In the genomic region with DNA sequence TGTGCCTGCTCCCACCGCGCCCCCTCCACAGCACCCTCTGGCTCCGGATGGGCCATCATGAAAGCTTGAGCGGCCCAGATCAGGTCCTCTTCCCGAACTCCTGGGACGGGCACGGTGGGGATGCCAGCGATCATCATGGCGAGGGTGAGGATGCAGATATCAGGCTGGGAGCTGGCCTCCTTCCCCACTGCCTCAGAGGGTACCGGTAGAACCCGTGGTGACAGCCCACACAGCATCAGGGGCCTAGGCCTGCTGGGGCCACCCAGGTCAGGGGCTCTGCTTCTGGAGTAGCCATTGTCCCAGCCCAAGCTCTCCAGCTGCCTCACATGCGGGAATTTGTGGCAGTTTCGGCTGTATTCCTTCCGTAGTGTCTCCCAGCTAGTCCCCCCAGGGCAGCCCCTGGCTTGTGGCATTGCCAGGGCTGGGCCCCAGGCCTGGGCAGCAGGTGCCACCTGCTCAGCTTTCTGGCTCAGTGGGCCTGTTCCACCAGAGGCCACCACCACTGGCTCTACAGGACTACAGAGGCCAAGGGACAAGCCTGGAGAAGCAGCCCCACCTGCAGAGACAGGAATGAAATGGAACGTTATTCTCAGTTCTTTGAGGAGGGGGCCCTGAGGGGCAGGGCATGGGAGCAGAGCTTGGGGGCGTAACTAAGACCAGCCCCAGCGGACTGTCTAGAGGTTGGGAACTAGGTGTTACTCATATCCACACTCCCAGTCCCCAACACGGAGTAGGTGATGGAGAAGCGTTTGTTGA, we compare ENCODE assay signal across 1 cellular context.
TF ChIP-seq lines count a peak whose summit lies in the region.

No MANE protein-coding gene starts in this region.

TF ChIP-seq in HepG2, 621 proteins besides CTCF, POLR2A, EP300 and RAD21 (continues in another document):
- TF ChIP-seq ZNF501 (CRISPR knock-in tag; IDR thresholded peaks at IDR 0.05) (no peak), EHMT2 (IDR thresholded peaks at IDR 0.05; ENCODE audit: borderline replicate concordance, low read depth, low read length) (no peak), MTA1 (CRISPR knock-in tag; IDR thresholded peaks at IDR 0.05; ENCODE audit: borderline replicate concordance) (peak; percentile 49; the same call in 1 of the 2 replicates), ASH2L (IDR thresholded peaks at IDR 0.05; ENCODE audit: insufficient read length, low read depth, low read length) (no peak), CEBPG (CRISPR knock-in tag; IDR thresholded peaks at IDR 0.05) (no peak), ZNF720 (CRISPR knock-in tag; IDR thresholded peaks at IDR 0.05) (no peak), SMAD1 (CRISPR knock-in tag; IDR thresholded peaks at IDR 0.05; ENCODE audit: borderline replicate concordance, low read depth) (0 out of 2 replicates have a peak, but pooled peaks have one; percentile 19), ZNF879 (CRISPR knock-in tag; IDR thresholded peaks at IDR 0.05) (no peak), ZNF446 (CRISPR knock-in tag; IDR thresholded peaks at IDR 0.05) (no peak), KLF6 (CRISPR knock-in tag; IDR thresholded peaks at IDR 0.05) (no peak), CEBPB (IDR thresholded peaks at IDR 0.05; ENCODE audit: borderline replicate concordance, low read depth, low read length) (no peak), KDM2A (CRISPR knock-in tag; IDR thresholded peaks at IDR 0.05; ENCODE audit: borderline replicate concordance, low read depth) (no peak), HNRNPLL (IDR thresholded peaks at IDR 0.05; ENCODE audit: low read depth, low read length, poor library complexity, severe bottlenecking) (peak; percentile 15), SNAI1 (CRISPR knock-in tag; IDR thresholded peaks at IDR 0.05; ENCODE audit: borderline replicate concordance) (no peak), SPEN (CRISPR knock-in tag; IDR thresholded peaks at IDR 0.05; ENCODE audit: low read depth) (no peak), ZNF263 (CRISPR knock-in tag; IDR thresholded peaks at IDR 0.05) (no peak), ZSCAN25 (CRISPR knock-in tag; IDR thresholded peaks at IDR 0.05) (no peak), ZNF678 (CRISPR knock-in tag; IDR thresholded peaks at IDR 0.05) (no peak), AGO1 (IDR thresholded peaks at IDR 0.05; ENCODE audit: low read depth, low read length, poor library complexity, severe bottlenecking) (peak; percentile 59), SMC3 (IDR thresholded peaks at IDR 0.05; ENCODE audit: low read length) (no peak), PCBP1 (IDR thresholded peaks at IDR 0.05; ENCODE audit: borderline replicate concordance, low read depth, low read length) (0 out of 2 replicates have a peak, but pooled peaks have one; percentile 26), NFKB2 (CRISPR knock-in tag; IDR thresholded peaks at IDR 0.05; ENCODE audit: borderline replicate concordance) (no peak), SMAD3 (CRISPR knock-in tag; IDR thresholded peaks at IDR 0.05) (no peak), SRF (IDR thresholded peaks at IDR 0.05; ENCODE audit: low read depth, low read length) (no peak), AGO2 (optimal IDR thresholded peaks at IDR 0.05; ENCODE audit: low read depth, low read length) (peak; percentile 98), SP4 (CRISPR knock-in tag; IDR thresholded peaks at IDR 0.05) (peak; percentile 45; the same call in 1 of the 2 replicates), SKI (IDR thresholded peaks at IDR 0.05; ENCODE audit: partially characterized antibody) (no peak), HDAC2 (CRISPR knock-in tag; IDR thresholded peaks at IDR 0.05) (no peak), KAT7 (CRISPR knock-in tag; IDR thresholded peaks at IDR 0.05; ENCODE audit: borderline replicate concordance) (no peak), NRL (CRISPR knock-in tag; IDR thresholded peaks at IDR 0.05; ENCODE audit: borderline replicate concordance) (0 out of 2 replicates have a peak, but pooled peaks have one; percentile 45), KLF16 (CRISPR knock-in tag; IDR thresholded peaks at IDR 0.05) (no peak), ZFP41 (CRISPR knock-in tag; IDR thresholded peaks at IDR 0.05; ENCODE audit: borderline replicate concordance) (0 out of 2 replicates have a peak, but pooled peaks have one; percentile 47), POLR2G (IDR thresholded peaks at IDR 0.05; ENCODE audit: low read depth, low read length) (peak; percentile 53), ZNF780A (CRISPR knock-in tag; IDR thresholded peaks at IDR 0.05) (no peak), ZNF530 (CRISPR knock-in tag; IDR thresholded peaks at IDR 0.05; ENCODE audit: low read depth) (no peak), GTF3A (CRISPR knock-in tag; conservative IDR thresholded peaks at IDR 0.05) (no peak)
- TF ChIP-seq, protein P1, sequence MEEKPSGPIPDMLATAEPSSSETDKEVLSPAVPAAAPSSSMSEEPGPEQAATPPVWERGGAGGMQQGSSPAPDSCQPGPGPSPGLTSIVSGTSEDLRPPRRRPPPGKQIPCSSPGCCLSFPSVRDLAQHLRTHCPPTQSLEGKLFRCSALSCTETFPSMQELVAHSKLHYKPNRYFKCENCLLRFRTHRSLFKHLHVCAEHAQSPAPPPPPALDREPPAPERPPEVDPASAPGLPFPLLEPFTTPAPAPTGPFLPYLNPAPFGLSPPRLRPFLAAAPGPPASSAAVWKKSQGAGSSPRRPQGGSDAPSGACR (CRISPR knock-in tag; IDR thresholded peaks at IDR 0.05) = no peak
- TF ChIP-seq, protein P2, sequence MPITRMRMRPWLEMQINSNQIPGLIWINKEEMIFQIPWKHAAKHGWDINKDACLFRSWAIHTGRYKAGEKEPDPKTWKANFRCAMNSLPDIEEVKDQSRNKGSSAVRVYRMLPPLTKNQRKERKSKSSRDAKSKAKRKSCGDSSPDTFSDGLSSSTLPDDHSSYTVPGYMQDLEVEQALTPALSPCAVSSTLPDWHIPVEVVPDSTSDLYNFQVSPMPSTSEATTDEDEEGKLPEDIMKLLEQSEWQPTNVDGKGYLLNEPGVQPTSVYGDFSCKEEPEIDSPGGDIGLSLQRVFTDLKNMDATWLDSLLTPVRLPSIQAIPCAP (CRISPR knock-in tag; IDR thresholded peaks at IDR 0.05; ENCODE audit: low read depth) = no peak
- TF ChIP-seq, protein P3, sequence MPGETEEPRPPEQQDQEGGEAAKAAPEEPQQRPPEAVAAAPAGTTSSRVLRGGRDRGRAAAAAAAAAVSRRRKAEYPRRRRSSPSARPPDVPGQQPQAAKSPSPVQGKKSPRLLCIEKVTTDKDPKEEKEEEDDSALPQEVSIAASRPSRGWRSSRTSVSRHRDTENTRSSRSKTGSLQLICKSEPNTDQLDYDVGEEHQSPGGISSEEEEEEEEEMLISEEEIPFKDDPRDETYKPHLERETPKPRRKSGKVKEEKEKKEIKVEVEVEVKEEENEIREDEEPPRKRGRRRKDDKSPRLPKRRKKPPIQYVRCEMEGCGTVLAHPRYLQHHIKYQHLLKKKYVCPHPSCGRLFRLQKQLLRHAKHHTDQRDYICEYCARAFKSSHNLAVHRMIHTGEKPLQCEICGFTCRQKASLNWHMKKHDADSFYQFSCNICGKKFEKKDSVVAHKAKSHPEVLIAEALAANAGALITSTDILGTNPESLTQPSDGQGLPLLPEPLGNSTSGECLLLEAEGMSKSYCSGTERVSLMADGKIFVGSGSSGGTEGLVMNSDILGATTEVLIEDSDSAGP (CRISPR knock-in tag; IDR thresholded peaks at IDR 0.05; ENCODE audit: borderline replicate concordance) = peak; percentile 38; the same call in 1 of the 2 replicates
- TF ChIP-seq, protein P4, sequence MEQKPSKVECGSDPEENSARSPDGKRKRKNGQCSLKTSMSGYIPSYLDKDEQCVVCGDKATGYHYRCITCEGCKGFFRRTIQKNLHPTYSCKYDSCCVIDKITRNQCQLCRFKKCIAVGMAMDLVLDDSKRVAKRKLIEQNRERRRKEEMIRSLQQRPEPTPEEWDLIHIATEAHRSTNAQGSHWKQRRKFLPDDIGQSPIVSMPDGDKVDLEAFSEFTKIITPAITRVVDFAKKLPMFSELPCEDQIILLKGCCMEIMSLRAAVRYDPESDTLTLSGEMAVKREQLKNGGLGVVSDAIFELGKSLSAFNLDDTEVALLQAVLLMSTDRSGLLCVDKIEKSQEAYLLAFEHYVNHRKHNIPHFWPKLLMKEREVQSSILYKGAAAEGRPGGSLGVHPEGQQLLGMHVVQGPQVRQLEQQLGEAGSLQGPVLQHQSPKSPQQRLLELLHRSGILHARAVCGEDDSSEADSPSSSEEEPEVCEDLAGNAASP (CRISPR knock-in tag; IDR thresholded peaks at IDR 0.05; ENCODE audit: borderline replicate concordance) = no peak
- TF ChIP-seq, protein P5, sequence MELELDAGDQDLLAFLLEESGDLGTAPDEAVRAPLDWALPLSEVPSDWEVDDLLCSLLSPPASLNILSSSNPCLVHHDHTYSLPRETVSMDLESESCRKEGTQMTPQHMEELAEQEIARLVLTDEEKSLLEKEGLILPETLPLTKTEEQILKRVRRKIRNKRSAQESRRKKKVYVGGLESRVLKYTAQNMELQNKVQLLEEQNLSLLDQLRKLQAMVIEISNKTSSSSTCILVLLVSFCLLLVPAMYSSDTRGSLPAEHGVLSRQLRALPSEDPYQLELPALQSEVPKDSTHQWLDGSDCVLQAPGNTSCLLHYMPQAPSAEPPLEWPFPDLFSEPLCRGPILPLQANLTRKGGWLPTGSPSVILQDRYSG (CRISPR knock-in tag; IDR thresholded peaks at IDR 0.05) = no peak
- TF ChIP-seq, protein P6, sequence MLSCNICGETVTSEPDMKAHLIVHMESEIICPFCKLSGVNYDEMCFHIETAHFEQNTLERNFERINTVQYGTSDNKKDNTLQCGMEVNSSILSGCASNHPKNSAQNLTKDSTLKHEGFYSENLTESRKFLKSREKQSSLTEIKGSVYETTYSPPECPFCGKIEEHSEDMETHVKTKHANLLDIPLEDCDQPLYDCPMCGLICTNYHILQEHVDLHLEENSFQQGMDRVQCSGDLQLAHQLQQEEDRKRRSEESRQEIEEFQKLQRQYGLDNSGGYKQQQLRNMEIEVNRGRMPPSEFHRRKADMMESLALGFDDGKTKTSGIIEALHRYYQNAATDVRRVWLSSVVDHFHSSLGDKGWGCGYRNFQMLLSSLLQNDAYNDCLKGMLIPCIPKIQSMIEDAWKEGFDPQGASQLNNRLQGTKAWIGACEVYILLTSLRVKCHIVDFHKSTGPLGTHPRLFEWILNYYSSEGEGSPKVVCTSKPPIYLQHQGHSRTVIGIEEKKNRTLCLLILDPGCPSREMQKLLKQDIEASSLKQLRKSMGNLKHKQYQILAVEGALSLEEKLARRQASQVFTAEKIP (CRISPR knock-in tag; IDR thresholded peaks at IDR 0.05; ENCODE audit: borderline replicate concordance) = no peak
- TF ChIP-seq, protein P7, sequence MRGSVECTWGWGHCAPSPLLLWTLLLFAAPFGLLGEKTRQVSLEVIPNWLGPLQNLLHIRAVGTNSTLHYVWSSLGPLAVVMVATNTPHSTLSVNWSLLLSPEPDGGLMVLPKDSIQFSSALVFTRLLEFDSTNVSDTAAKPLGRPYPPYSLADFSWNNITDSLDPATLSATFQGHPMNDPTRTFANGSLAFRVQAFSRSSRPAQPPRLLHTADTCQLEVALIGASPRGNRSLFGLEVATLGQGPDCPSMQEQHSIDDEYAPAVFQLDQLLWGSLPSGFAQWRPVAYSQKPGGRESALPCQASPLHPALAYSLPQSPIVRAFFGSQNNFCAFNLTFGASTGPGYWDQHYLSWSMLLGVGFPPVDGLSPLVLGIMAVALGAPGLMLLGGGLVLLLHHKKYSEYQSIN (CRISPR knock-in tag; IDR thresholded peaks at IDR 0.05; ENCODE audit: borderline replicate concordance) = no peak
- TF ChIP-seq, protein P8, sequence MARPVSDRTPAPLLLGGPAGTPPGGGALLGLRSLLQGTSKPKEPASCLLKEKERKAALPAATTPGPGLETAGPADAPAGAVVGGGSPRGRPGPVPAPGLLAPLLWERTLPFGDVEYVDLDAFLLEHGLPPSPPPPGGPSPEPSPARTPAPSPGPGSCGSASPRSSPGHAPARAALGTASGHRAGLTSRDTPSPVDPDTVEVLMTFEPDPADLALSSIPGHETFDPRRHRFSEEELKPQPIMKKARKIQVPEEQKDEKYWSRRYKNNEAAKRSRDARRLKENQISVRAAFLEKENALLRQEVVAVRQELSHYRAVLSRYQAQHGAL (CRISPR knock-in tag; IDR thresholded peaks at IDR 0.05; ENCODE audit: not compliant biosample characterization) = no peak
- TF ChIP-seq, protein P9, sequence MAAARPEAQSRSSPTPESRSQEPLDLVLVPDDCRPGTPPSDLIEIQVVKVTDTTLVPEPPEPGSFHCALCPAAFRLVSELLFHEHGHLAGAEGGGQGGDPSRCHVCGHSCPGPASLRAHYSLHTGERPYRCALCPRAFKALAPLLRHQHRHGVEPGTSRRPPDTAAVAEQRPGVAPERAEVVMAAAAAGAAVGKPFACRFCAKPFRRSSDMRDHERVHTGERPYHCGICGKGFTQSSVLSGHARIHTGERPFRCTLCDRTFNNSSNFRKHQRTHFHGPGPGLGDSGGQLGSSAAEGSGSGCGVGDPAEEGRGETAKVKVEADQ (CRISPR knock-in tag; IDR thresholded peaks at IDR 0.05; ENCODE audit: borderline replicate concordance) = no peak
- TF ChIP-seq, protein P10, sequence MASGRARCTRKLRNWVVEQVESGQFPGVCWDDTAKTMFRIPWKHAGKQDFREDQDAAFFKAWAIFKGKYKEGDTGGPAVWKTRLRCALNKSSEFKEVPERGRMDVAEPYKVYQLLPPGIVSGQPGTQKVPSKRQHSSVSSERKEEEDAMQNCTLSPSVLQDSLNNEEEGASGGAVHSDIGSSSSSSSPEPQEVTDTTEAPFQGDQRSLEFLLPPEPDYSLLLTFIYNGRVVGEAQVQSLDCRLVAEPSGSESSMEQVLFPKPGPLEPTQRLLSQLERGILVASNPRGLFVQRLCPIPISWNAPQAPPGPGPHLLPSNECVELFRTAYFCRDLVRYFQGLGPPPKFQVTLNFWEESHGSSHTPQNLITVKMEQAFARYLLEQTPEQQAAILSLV (CRISPR knock-in tag; IDR thresholded peaks at IDR 0.05; ENCODE audit: borderline replicate concordance) = no peak
- TF ChIP-seq, protein P11, sequence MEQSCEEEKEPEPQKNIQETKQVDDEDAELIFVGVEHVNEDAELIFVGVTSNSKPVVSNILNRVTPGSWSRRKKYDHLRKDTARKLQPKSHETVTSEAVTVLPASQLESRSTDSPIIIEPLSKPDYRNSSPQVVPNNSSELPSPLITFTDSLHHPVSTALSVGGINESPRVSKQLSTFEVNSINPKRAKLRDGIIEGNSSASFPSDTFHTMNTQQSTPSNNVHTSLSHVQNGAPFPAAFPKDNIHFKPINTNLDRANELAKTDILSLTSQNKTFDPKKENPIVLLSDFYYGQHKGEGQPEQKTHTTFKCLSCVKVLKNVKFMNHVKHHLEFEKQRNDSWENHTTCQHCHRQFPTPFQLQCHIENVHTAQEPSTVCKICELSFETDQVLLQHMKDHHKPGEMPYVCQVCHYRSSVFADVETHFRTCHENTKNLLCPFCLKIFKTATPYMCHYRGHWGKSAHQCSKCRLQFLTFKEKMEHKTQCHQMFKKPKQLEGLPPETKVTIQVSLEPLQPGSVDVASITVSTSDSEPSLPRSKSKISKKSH (CRISPR knock-in tag; IDR thresholded peaks at IDR 0.05; ENCODE audit: borderline replicate concordance) = peak; percentile 77
